ENCODE assay signal across 20 cellular contexts in genomic region chr3:126870608-126871210, GRCh38.
DNase-seq lines count a peak whose midpoint lies in the region; ATAC-seq and TF ChIP-seq lines count a peak whose summit lies in the region.
"Had no signal": no experiment of that assay in that cellular context is flagged by ENCODE, and none has a peak within 500 bp of the region (broad histone marks: within the 10 kb centered on the region; RNA-seq: fewer than 3 reads in every experiment).

No MANE protein-coding gene starts in this region.

- no peak overlapping the region for H3K27ac Mint-ChIP-seq in WTC11
- H3K27ac Mint-ChIP-seq: activated CD4-positive, alpha-beta memory T cell treated with anti-CD3 and anti-CD28 coated beads for 36 hours; activated naive CD8-positive, alpha-beta T cell treated with anti-CD3 and anti-CD28 coated beads, Interleukin-2, amount 50 U/mL, for 24 hours; T-helper 2 cell treated with Interferon-gamma antibody and Interleukin-4, amounts not matched to agents 5 μg/mL and 100 μg/mL, for 36 hours had no signal

- peaks cover under 1% of the 10 kb centered on the region; the same call in 1 of the 2 replicates for H3K27me3 Mint-ChIP-seq in WTC11 (ENCODE audit: low read depth)
- H3K27me3 Mint-ChIP-seq: activated CD4-positive, alpha-beta memory T cell treated with anti-CD3 and anti-CD28 coated beads for 36 hours; activated naive CD8-positive, alpha-beta T cell treated with anti-CD3 and anti-CD28 coated beads, Interleukin-2, amount 50 U/mL, for 24 hours had no signal

- peak overlapping the region; percentile 58 for H3K27ac ChIP-seq in cingulate gyrus (ENCODE audit: low read depth, low read length)
- H3K27ac ChIP-seq in skeletal muscle tissue (ENCODE audit: low read depth, low read length), result peak overlapping the region; percentile 38
- H3K27ac ChIP-seq: C4-2B, cardiac muscle cell, lower lobe of right lung, stomach, upper lobe of left lung had no signal

- no peak overlapping the region for H3K4me3 Mint-ChIP-seq in WTC11
- H3K4me3 Mint-ChIP-seq: activated CD4-positive, alpha-beta memory T cell treated with anti-CD3 and anti-CD28 coated beads for 36 hours; activated naive CD8-positive, alpha-beta T cell treated with anti-CD3 and anti-CD28 coated beads, Interleukin-2, amount 50 U/mL, for 24 hours; T-helper 2 cell treated with Interferon-gamma antibody and Interleukin-4, amounts not matched to agents 5 μg/mL and 100 μg/mL, for 36 hours had no signal

- H3K36me3 ChIP-seq in skeletal muscle tissue (ENCODE audit: control insufficient read depth in 3 of 3, insufficient read depth in 3 of 3, low read length in 3 of 3), result no peaks in the 10 kb centered on the region
- H3K36me3 ChIP-seq: cardiac muscle cell, lower lobe of right lung, upper lobe of left lung had no signal

- ATAC-seq in WTC11, result no peak
- no peak for ATAC-seq in HG03196 (IDR thresholded peaks at IDR 0.05; ENCODE audit: unreplicated experiment)
- ATAC-seq: activated naive CD8-positive, alpha-beta T cell treated with anti-CD3 and anti-CD28 coated beads, Interleukin-2, amount 50 U/mL, for 24 hours; lower lobe of right lung had no signal

- DNase-seq in G401 (ENCODE audit: low spot score) (peak; percentile 9), iris pigment epithelial cell (ENCODE audit: low read depth) (peak; percentile 41), WTC11 (ENCODE audit: low spot score) (no peak), NCI-H1417 (lab: John Stamatoyannopoulos, UW) (no peak), NCI-H2171 (lab: John Stamatoyannopoulos, UW) (no peak)
- DNase-seq: activated CD4-positive, alpha-beta memory T cell treated with anti-CD3 and anti-CD28 coated beads for 36 hours; activated effector memory CD4-positive, alpha-beta T cell treated with Interleukin-2 at 50 U/mL for 16 hours; activated naive CD8-positive, alpha-beta T cell treated with anti-CD3 and anti-CD28 coated beads, Interleukin-2, amount 50 U/mL, for 24 hours; lower lobe of right lung; NCI-H1105 treated with DMSO at 0.1 percent for 48 hours; NCI-H2081 treated with DMSO at 0.1 percent for 48 hours; NCI-H510A; stomach; upper lobe of left lung had no signal

- H3K4me1 Mint-ChIP-seq in WTC11, result 0 out of 2 replicates have a peak, but pooled peaks cover 3% of the 10 kb centered on the region

- TF ChIP-seq CTCF in WTC11 (IDR thresholded peaks at IDR 0.05), result no peak

- peaks cover 17 to 24% (median 19%) of the 10 kb centered on the region in 3 donors for H3K4me1 ChIP-seq in skeletal muscle tissue (ENCODE audit: control insufficient read depth in 3 of 3, insufficient read depth in 3 of 3, low read length in 3 of 3)
- H3K4me1 ChIP-seq: lower lobe of right lung, stomach, upper lobe of left lung had no signal

- H3K27me3 ChIP-seq in skeletal muscle tissue (ENCODE audit: control insufficient read depth in 3 of 3, insufficient read depth in 3 of 3, low read length in 3 of 3), result no peaks in the 10 kb centered on the region
- H3K27me3 ChIP-seq: cardiac muscle cell, stomach, upper lobe of left lung had no signal

- H3K9me3 Mint-ChIP-seq in WTC11, result peaks cover 1% of the 10 kb centered on the region
- H3K9me3 Mint-ChIP-seq: activated CD4-positive, alpha-beta memory T cell treated with anti-CD3 and anti-CD28 coated beads for 36 hours; T-helper 2 cell treated with Interferon-gamma antibody and Interleukin-4, amounts not matched to agents 5 μg/mL and 100 μg/mL, for 36 hours had no signal

- POLR2A ChIA-PET in WTC11 (lab: Charles Lee), result no interaction called here

- no peak overlapping the region for H3K4me3 ChIP-seq in skeletal muscle tissue (ENCODE audit: low read length in 3 of 3)
- H3K4me3 ChIP-seq: cardiac muscle cell, lower lobe of right lung, stomach, upper lobe of left lung had no signal

- H3K36me3 Mint-ChIP-seq in WTC11, result peaks cover 1% of the 10 kb centered on the region

- H3K9me3 ChIP-seq in skeletal muscle tissue (ENCODE audit: control insufficient read depth in 3 of 3, low read length in 3 of 3), result no peaks in the 10 kb centered on the region
- H3K9me3 ChIP-seq: lower lobe of right lung, stomach, upper lobe of left lung had no signal

- CTCF ChIA-PET in WTC11 (lab: Charles Lee), result interaction anchor here (1.1 kb wide), 1 partner anchor 13 kb away, joined by 3 read pairs; no protein-coding TSS in a partner anchor

- in situ Hi-C loops in G401 (cut with HindIII; ENCODE audit: low sequenced_read_pairs), result no loop called here

- H3K9ac ChIP-seq in skeletal muscle tissue (ENCODE audit: low read depth in 1 of 3, low read length in 3 of 3), result no peak overlapping the region

TF ChIP-seq in WTC11, 78 proteins besides CTCF, POLR2A, EP300 and RAD21:
- TF ChIP-seq, protein P1, sequence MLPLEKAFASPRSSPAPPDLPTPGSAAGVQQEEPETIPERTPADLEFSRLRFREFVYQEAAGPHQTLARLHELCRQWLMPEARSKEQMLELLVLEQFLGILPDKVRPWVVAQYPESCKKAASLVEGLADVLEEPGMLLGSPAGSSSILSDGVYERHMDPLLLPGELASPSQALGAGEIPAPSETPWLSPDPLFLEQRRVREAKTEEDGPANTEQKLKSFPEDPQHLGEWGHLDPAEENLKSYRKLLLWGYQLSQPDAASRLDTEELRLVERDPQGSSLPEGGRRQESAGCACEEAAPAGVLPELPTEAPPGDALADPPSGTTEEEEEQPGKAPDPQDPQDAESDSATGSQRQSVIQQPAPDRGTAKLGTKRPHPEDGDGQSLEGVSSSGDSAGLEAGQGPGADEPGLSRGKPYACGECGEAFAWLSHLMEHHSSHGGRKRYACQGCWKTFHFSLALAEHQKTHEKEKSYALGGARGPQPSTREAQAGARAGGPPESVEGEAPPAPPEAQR (CRISPR knock-in tag; IDR thresholded peaks at IDR 0.05), result no peak
- TF ChIP-seq NR1H2 (CRISPR knock-in tag; IDR thresholded peaks at IDR 0.05) (no peak), KAT7 (CRISPR knock-in tag; IDR thresholded peaks at IDR 0.05; ENCODE audit: borderline replicate concordance) (no peak), TP53 (CRISPR knock-in tag; IDR thresholded peaks at IDR 0.05) (no peak), TEAD4 (CRISPR knock-in tag; IDR thresholded peaks at IDR 0.05) (no peak), ZNF532 (CRISPR knock-in tag; IDR thresholded peaks at IDR 0.05; ENCODE audit: borderline replicate concordance) (no peak), JUN (CRISPR knock-in tag; IDR thresholded peaks at IDR 0.05) (no peak), NFYB (CRISPR knock-in tag; conservative IDR thresholded peaks at IDR 0.05; ENCODE audit: low read depth) (no peak), MYBL2 (CRISPR knock-in tag; IDR thresholded peaks at IDR 0.05) (no peak), EMX1 (CRISPR knock-in tag; IDR thresholded peaks at IDR 0.05) (no peak), ZNF263 (CRISPR knock-in tag; IDR thresholded peaks at IDR 0.05; ENCODE audit: low read depth) (no peak), GTF2I (CRISPR knock-in tag; conservative IDR thresholded peaks at IDR 0.05) (no peak), JAZF1 (CRISPR knock-in tag; IDR thresholded peaks at IDR 0.05) (no peak), CREM (CRISPR knock-in tag; IDR thresholded peaks at IDR 0.05) (no peak)
- TF ChIP-seq, protein P2, sequence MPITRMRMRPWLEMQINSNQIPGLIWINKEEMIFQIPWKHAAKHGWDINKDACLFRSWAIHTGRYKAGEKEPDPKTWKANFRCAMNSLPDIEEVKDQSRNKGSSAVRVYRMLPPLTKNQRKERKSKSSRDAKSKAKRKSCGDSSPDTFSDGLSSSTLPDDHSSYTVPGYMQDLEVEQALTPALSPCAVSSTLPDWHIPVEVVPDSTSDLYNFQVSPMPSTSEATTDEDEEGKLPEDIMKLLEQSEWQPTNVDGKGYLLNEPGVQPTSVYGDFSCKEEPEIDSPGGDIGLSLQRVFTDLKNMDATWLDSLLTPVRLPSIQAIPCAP (CRISPR knock-in tag; IDR thresholded peaks at IDR 0.05), result no peak

Comparison
In these comparisons a context has a peak if more than half of its experiments do, and no peak if none do; other contexts are left out.
1. DNase-seq: peak in G401 (single experiment) and iris pigment epithelial cell (single experiment); none in WTC11 (single experiment), NCI-H1417 (0 of 3) and NCI-H2171 (single experiment).